1 cellular context compared by ENCODE assay signal in the genomic region with DNA sequence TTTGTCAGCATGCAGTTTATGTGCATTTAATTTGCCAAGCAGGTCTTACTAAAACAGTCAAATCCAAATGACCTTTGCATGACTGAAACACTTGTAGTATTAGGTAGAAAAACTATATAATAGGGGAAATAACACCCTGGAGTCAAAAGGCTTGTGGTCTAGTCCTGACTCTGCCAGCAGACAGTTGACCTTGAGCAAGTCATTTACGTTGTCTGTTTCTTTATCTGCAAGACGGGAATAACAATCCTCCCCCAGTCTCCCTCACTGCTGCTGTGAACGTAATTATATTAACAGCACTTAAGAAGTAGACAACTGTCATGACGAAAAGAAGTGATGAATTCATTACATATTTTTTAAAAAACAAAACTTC.
A peak's percentile ranks its signal among the peaks of the same experiment; 100 is the strongest.
TF ChIP-seq lines count a peak whose summit lies in the region.

No MANE protein-coding gene starts in this region.

TF ChIP-seq in GM12878, 131 proteins besides CTCF, POLR2A, EP300 and RAD21 (continued from another document):
- no peak for TF ChIP-seq TCF12 (IDR thresholded peaks at IDR 0.05; ENCODE audit: low read depth, low read length)
- TF ChIP-seq, protein P1, sequence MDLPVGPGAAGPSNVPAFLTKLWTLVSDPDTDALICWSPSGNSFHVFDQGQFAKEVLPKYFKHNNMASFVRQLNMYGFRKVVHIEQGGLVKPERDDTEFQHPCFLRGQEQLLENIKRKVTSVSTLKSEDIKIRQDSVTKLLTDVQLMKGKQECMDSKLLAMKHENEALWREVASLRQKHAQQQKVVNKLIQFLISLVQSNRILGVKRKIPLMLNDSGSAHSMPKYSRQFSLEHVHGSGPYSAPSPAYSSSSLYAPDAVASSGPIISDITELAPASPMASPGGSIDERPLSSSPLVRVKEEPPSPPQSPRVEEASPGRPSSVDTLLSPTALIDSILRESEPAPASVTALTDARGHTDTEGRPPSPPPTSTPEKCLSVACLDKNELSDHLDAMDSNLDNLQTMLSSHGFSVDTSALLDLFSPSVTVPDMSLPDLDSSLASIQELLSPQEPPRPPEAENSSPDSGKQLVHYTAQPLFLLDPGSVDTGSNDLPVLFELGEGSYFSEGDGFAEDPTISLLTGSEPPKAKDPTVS (IDR thresholded peaks at IDR 0.05; ENCODE audit: low read depth, low read length): no peak
- TF ChIP-seq SREBF2 (IDR thresholded peaks at IDR 0.05; ENCODE audit: low read length): no peak
- TF ChIP-seq SMC3 (IDR thresholded peaks at IDR 0.05; ENCODE audit: borderline replicate concordance, low read length): no peak
- TF ChIP-seq JUNB (IDR thresholded peaks at IDR 0.05): no peak; the same call in 1 of the 2 replicates
- TF ChIP-seq ATF2 (IDR thresholded peaks at IDR 0.05; ENCODE audit: low read length): no peak
- no peak for TF ChIP-seq EZH2 (IDR thresholded peaks at IDR 0.05; ENCODE audit: borderline replicate concordance, control insufficient read depth, low read depth, low read length)
- TF ChIP-seq HDAC6 (IDR thresholded peaks at IDR 0.05; ENCODE audit: unreplicated experiment): no peak
- TF ChIP-seq SREBF1 (IDR thresholded peaks at IDR 0.05; ENCODE audit: low read length): no peak
- no peak for TF ChIP-seq CREM (IDR thresholded peaks at IDR 0.05; ENCODE audit: low read depth)
- no peak for TF ChIP-seq ZNF687 (IDR thresholded peaks at IDR 0.05)
- TF ChIP-seq BCL11A (IDR thresholded peaks at IDR 0.05; ENCODE audit: low read depth, low read length): peak; percentile 57; the same call in 1 of the 2 replicates
- TF ChIP-seq CBFB (IDR thresholded peaks at IDR 0.05; ENCODE audit: low read depth): peak; percentile 41; the same call in 1 of the 2 replicates
- no peak for TF ChIP-seq NR2C1 (IDR thresholded peaks at IDR 0.05)
- no peak for TF ChIP-seq ZSCAN29 (IDR thresholded peaks at IDR 0.05)
- TF ChIP-seq POLR2AphosphoS5 (IDR thresholded peaks at IDR 0.05; ENCODE audit: low read length): no peak
- 0 out of 2 replicates have a peak, but pooled peaks have one; percentile 28 for TF ChIP-seq PAX5 (IDR thresholded peaks at IDR 0.05; ENCODE audit: borderline replicate concordance, low read depth, low read length)
- no peak for TF ChIP-seq ZNF207 (IDR thresholded peaks at IDR 0.05; ENCODE audit: borderline replicate concordance)
- TF ChIP-seq EGR1 (IDR thresholded peaks at IDR 0.05; ENCODE audit: borderline replicate concordance in 1 of 2, low read depth in 2 of 2, low read length in 2 of 2): no peak
- TF ChIP-seq ESRRA (IDR thresholded peaks at IDR 0.05; ENCODE audit: low read length): peak; percentile 93; the same call in 1 of the 2 replicates
- no peak for TF ChIP-seq FOXM1 (IDR thresholded peaks at IDR 0.05; ENCODE audit: low read depth, low read length)
- TF ChIP-seq ZNF622 (IDR thresholded peaks at IDR 0.05): no peak
- no peak for TF ChIP-seq SRF (IDR thresholded peaks at IDR 0.05; ENCODE audit: low read depth in 2 of 2, low read length in 2 of 2)
- TF ChIP-seq YY1 (IDR thresholded peaks at IDR 0.05; ENCODE audit: low read depth, low read length): no peak
- no peak for TF ChIP-seq BMI1 (IDR thresholded peaks at IDR 0.05; ENCODE audit: borderline replicate concordance)
- no peak for TF ChIP-seq BRCA1 (IDR thresholded peaks at IDR 0.05; ENCODE audit: low read depth, low read length)
- TF ChIP-seq BCLAF1 (IDR thresholded peaks at IDR 0.05): no peak
- TF ChIP-seq SUPT20H (IDR thresholded peaks at IDR 0.05; ENCODE audit: borderline replicate concordance, control insufficient read depth, low read depth, low read length): no peak
- TF ChIP-seq E2F4 (IDR thresholded peaks at IDR 0.05; ENCODE audit: low read depth, low read length): no peak
- no peak for TF ChIP-seq ZBTB40 (IDR thresholded peaks at IDR 0.05; ENCODE audit: borderline replicate concordance)
- no peak for TF ChIP-seq CHD1 (IDR thresholded peaks at IDR 0.05; ENCODE audit: low read depth, low read length)
- no peak for TF ChIP-seq SMARCA5 (IDR thresholded peaks at IDR 0.05)
- peak; percentile 64 for TF ChIP-seq RUNX3 (IDR thresholded peaks at IDR 0.05; ENCODE audit: low read length)
- TF ChIP-seq RELA (IDR thresholded peaks at IDR 0.05; ENCODE audit: borderline replicate concordance, partially characterized antibody): no peak
- TF ChIP-seq FOS (IDR thresholded peaks at IDR 0.05; ENCODE audit: borderline replicate concordance, extremely low read depth, insufficient read length): no peak
- no peak for TF ChIP-seq ZNF24 (IDR thresholded peaks at IDR 0.05)
